In the genomic region with DNA sequence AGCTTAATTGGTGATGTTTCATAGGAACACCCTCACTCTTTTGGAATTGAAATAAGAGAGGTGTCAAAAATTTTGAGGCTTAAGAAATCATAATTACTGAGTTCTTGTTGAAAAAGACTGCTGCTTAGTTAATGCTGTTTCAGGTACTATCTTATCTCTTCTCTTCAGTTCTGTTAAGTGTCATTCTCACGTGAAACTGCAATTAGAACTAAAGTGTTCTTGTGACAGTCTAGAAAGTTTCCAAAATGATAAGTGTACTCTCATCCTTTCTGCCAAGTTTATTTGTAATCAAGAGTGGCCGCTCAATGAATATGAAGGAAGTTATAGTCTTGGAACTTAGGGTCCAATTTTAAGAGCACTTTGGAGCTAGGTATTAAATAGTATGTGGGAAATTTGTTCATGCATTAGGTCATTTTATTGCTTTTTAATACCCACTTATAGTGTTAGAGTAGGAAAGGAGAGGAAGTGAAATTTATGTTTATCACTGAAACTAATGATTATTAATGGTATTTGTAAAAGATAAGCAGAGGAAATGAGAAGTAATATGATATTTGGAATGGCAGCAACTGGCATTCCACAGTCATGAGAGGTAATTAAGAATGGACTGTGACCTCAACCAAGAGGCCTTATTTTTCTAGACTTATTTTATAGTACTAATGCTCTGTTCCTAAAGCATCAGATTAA, we compare ENCODE assay signal across 15 cellular contexts. TPM values are rescaled to one million over a fixed set of nuclear protein-coding genes. Genes with fewer than 3 reads are reported as not detected.
A peak's percentile ranks its signal among the peaks of the same experiment; 100 is the strongest.
DNase-seq lines count a peak whose midpoint lies in the region; ATAC-seq and TF ChIP-seq lines count a peak whose summit lies in the region.
"Had no signal": no experiment of that assay in that cellular context is flagged by ENCODE, and none has a peak within 500 bp of the region (broad histone marks: within the 10 kb centered on the region; RNA-seq: fewer than 3 reads in every experiment).

No MANE protein-coding gene starts in this region.

- H3K27ac Mint-ChIP-seq in type B pancreatic cell: peak overlapping the region; percentile 9

- no peaks in the 10 kb centered on the region for H3K27me3 Mint-ChIP-seq in type B pancreatic cell

- peak overlapping the region; percentile 14; the same call in 1 of the 2 replicates for H3K4me2 ChIP-seq in PC-9

- BruUV-seq in PC-9 (replicated peaks; lab: Mats Ljungman, UMichigan): no TSS peak

- H3F3A ChIP-seq in PC-9 (ENCODE audit: insufficient read depth, low read depth): 0 out of 2 replicates have a peak, but pooled peaks cover 7% of the 10 kb centered on the region

- no peak for DNase-seq in Right ventricle myocardium superior
- DNase-seq in cardiac septum (ENCODE audit: low spot score): no peak
- DNase-seq in PC-9: no peak
- DNase-seq in fibroblast of the aortic adventitia (ENCODE audit: low read depth): peak; percentile 60
- DNase-seq in type B pancreatic cell (ENCODE audit: extremely low spot score, unreplicated experiment): no peak
- DNase-seq in vagina (ENCODE audit: extremely low spot score in 2 of 2): no peak
- DNase-seq: ACHN; activated T-cell treated with anti-CD3 and anti-CD28 coated beads, Interleukin-2, amount 50 U/mL, for 48 hours; caudate nucleus; DND-41; gastrocnemius medialis; RPMI8226 had no signal

- H3K36me3 ChIP-seq in PC-9 (ENCODE audit: low read depth) (no peaks in the 10 kb centered on the region), vagina (no peaks in the 10 kb centered on the region)
- H3K36me3 ChIP-seq: gastrocnemius medialis had no signal

- H3K27me3 ChIP-seq in PC-9 (ENCODE audit: insufficient read depth, low read depth) (no peaks in the 10 kb centered on the region), vagina (no peaks in the 10 kb centered on the region)
- H3K27me3 ChIP-seq: gastrocnemius medialis had no signal

- intact Hi-C loops in Right ventricle myocardium superior (cut with DNase I) (no loop called here), cardiac septum (cut with DNase I) (loop anchor here (5.0 kb wide), 1 partner anchor 305 kb away; no protein-coding TSS in a partner anchor), PC-9 (cut with micrococcal nuclease; ENCODE audit: unreplicated experiment) (loop anchor here (10.0 kb wide), 1 partner anchor 467 kb away; no protein-coding TSS in a partner anchor), vagina (cut with DNase I) (no loop called here)

- CTCF ChIA-PET in PC-9 (lab: Charles Lee): no interaction called here

- POLR2A ChIA-PET in PC-9 (lab: Charles Lee; ENCODE audit: unreplicated experiment): interaction anchor here (0.9 kb wide), 1 partner anchor 20 kb away, joined by 6 read pairs; a partner anchor contains a TSS

- TF ChIP-seq CTCF in PC-9 (conservative IDR thresholded peaks at IDR 0.05) (no peak), fibroblast of the aortic adventitia (IDR thresholded peaks at IDR 0.05; ENCODE audit: insufficient read depth, low read length) (no peak), type B pancreatic cell (conservative IDR thresholded peaks at IDR 0.05) (no peak), vagina (IDR thresholded peaks at IDR 0.05) (no peak)

- no peaks in the 10 kb centered on the region for H3K9me2 ChIP-seq in PC-9 (ENCODE audit: insufficient read depth)

- peaks cover 20% of the 10 kb centered on the region for H3K4me1 Mint-ChIP-seq in type B pancreatic cell (ENCODE audit: unreplicated experiment)

- H3K4me1 ChIP-seq in PC-9 (replicated peaks; ENCODE audit: insufficient read depth): peaks cover 28% of the 10 kb centered on the region
- H3K4me1 ChIP-seq in vagina: no peaks in the 10 kb centered on the region

- H3K27ac ChIP-seq in PC-9 (no peak overlapping the region), vagina (no peak overlapping the region)
- H3K27ac ChIP-seq: gastrocnemius medialis had no signal

- H3K9me3 ChIP-seq in PC-9 (ENCODE audit: insufficient read depth, low read depth) (0 out of 2 replicates have a peak, but pooled peaks cover 9% of the 10 kb centered on the region), vagina (no peaks in the 10 kb centered on the region)

- no peaks in the 10 kb centered on the region for H3K79me2 ChIP-seq in PC-9 (ENCODE audit: low read depth)

- peak overlapping the region; percentile 0 for H3K4me3 Mint-ChIP-seq in type B pancreatic cell

- peaks cover 7% of the 10 kb centered on the region for H3K36me3 Mint-ChIP-seq in type B pancreatic cell

- peaks cover 15% of the 10 kb centered on the region for H3K9me3 Mint-ChIP-seq in type B pancreatic cell

- TF ChIP-seq POLR2A in vagina (IDR thresholded peaks at IDR 0.05): no peak

- H3K4me3 ChIP-seq in PC-9 (no peak overlapping the region), fibroblast of the aortic adventitia (ENCODE audit: low read depth, low read length) (no peak overlapping the region), vagina (no peak overlapping the region)
- H3K4me3 ChIP-seq: gastrocnemius medialis had no signal

- ATAC-seq in Right ventricle myocardium superior (ENCODE audit: poor library complexity) (peak; percentile 83), GM19463 (IDR thresholded peaks at IDR 0.05; ENCODE audit: unreplicated experiment) (no peak), HG02623 (IDR thresholded peaks at IDR 0.05; ENCODE audit: unreplicated experiment) (no peak)
- ATAC-seq: gastrocnemius medialis, sciatic nerve had no signal

- H4K20me1 ChIP-seq in PC-9 (ENCODE audit: insufficient read depth): no peaks in the 10 kb centered on the region

- H2AFZ ChIP-seq in PC-9: no peak overlapping the region

RNA-seq across cellular contexts. Expression of a gene that starts 20.4 kb away (rescaled TPM):
- total RNA-seq in Right ventricle myocardium superior: 4.8 TPM
- 28.8 TPM for total RNA-seq in cardiac septum
- 10.2 and 12.2 TPM in 2 replicates for total RNA-seq in PC-9 (2021)
- 27.7 and 36.5 TPM in 2 replicates for total RNA-seq in fibroblast of the aortic adventitia (ENCODE audit: low replicate concordance)
- total RNA-seq in type B pancreatic cell (ENCODE audit: low replicate concordance): 7.4 TPM in 2 replicates
- 5.4 TPM for total RNA-seq in vagina

RNA-seq across cellular contexts. Expression of a gene that starts 20.5 kb away (rescaled TPM):
- total RNA-seq in Right ventricle myocardium superior (39.9 TPM), cardiac septum (48.5 TPM), PC-9 (2021) (64.2 and 82.7 TPM in 2 replicates), fibroblast of the aortic adventitia (ENCODE audit: low replicate concordance) (106 and 130 TPM in 2 replicates), type B pancreatic cell (ENCODE audit: low replicate concordance) (107 and 124 TPM in 2 replicates), vagina (22.3 TPM)

Comparison
In these comparisons a context has a peak if more than half of its experiments do, and no peak if none do; other contexts are left out.
1. intact Hi-C loops: an anchor here in cardiac septum (5.0 kb wide) and PC-9 (10.0 kb wide); none called in Right ventricle myocardium superior and vagina.